18 cellular contexts compared by ENCODE assay signal in genomic region chr11:70744396-70745185, GRCh38.
DNase-seq lines count a peak whose midpoint lies in the region; ATAC-seq, FAIRE-seq and TF ChIP-seq lines count a peak whose summit lies in the region.
"Had no signal": no experiment of that assay in that cellular context is flagged by ENCODE, and none has a peak within 500 bp of the region (broad histone marks: within the 10 kb centered on the region; RNA-seq: fewer than 3 reads in every experiment).

No MANE protein-coding gene starts in this region.

- peak overlapping the region; percentile 76 for H2BK5ac ChIP-seq in neuronal stem cell (ENCODE audit: low read length)

- H3K27me3 ChIP-seq in RWPE2 (ENCODE audit: insufficient read depth, poor library complexity, severe bottlenecking) (no peaks in the 10 kb centered on the region), neuronal stem cell (ENCODE audit: control insufficient read depth in 3 of 3, insufficient read depth in 3 of 3, low read depth in 1 of 3, low read length in 3 of 3) (peaks cover 0 to 14% (median 0%) of the 10 kb centered on the region in 3 experiments)
- H3K27me3 ChIP-seq: BLaER1 had no signal

- peak overlapping the region; percentile 27 for H3K14ac ChIP-seq in neuronal stem cell (ENCODE audit: low read length)

- no peak for ATAC-seq in RWPE2 (ENCODE audit: low read depth)
- ATAC-seq in GM21423 (IDR thresholded peaks at IDR 0.05; ENCODE audit: unreplicated experiment) = no peak
- ATAC-seq: CD8-positive, alpha-beta T cell; GM23338; HCT116 had no signal

- peaks cover 8 to 9% (median 8%) of the 10 kb centered on the region in 3 donors for H3K27me3 Mint-ChIP-seq in CD14-positive monocyte (ENCODE audit: low read depth in 3 of 3)

- no CpG with 5 or more reads among the region's 17 CpGs for WGBS in neuronal stem cell (ENCODE audit: extremely low coverage in 2 of 2, insufficient read length in 2 of 2, insufficient replicate concordance in 1 of 2), 2 donors

- no peak for FAIRE-seq in kidney (lab: Jason Lieb, UNC)
- FAIRE-seq: G401.6, GM12891, GM18507 had no signal

- H2BK15ac ChIP-seq in neuronal stem cell (ENCODE audit: low read length) = peak overlapping the region; percentile 68

- H4K8ac ChIP-seq in neuronal stem cell (ENCODE audit: low read depth, low read length) = no peak overlapping the region

- no peaks in the 10 kb centered on the region for H3K4me1 Mint-ChIP-seq in CD14-positive monocyte

- no peak overlapping the region for H3K4me2 ChIP-seq in neuronal stem cell (ENCODE audit: insufficient read depth, low read length, poor library complexity, severe bottlenecking)
- H3K4me2 ChIP-seq: BLaER1, GM23338 had no signal

- no peak for TF ChIP-seq CTCF in CD14-positive monocyte (IDR thresholded peaks at IDR 0.05)
- no peak for TF ChIP-seq CTCF in RWPE2 (IDR thresholded peaks at IDR 0.05; ENCODE audit: poor library complexity, severe bottlenecking)
- no peak for TF ChIP-seq CTCF in kidney (IDR thresholded peaks at IDR 0.05; ENCODE audit: borderline replicate concordance, extremely low read depth, insufficient read depth)

- H3K9ac ChIP-seq in kidney (ENCODE audit: low read length in 2 of 2) = no peak overlapping the region
- no peak overlapping the region for H3K9ac ChIP-seq in neuronal stem cell (ENCODE audit: low read depth, low read length, poor library complexity)
- H3K9ac ChIP-seq: BLaER1 had no signal

- H2AFZ ChIP-seq in neuronal stem cell (ENCODE audit: low read length) = no peak overlapping the region
- H2AFZ ChIP-seq: GM23338 had no signal

- no peaks in the 10 kb centered on the region for H3K4me1 ChIP-seq in RWPE2 (ENCODE audit: insufficient read depth, poor library complexity, severe bottlenecking)
- H3K4me1 ChIP-seq in kidney (ENCODE audit: control insufficient read depth in 1 of 2, insufficient read depth in 1 of 2, low read depth in 1 of 2, low read length in 2 of 2) = no peaks in the 10 kb centered on the region
- peaks cover 10 to 20% of the 10 kb centered on the region in 2 donors for H3K4me1 ChIP-seq in neuronal stem cell (ENCODE audit: control insufficient read depth in 2 of 2, insufficient read depth in 1 of 2, low read depth in 1 of 2, low read length in 2 of 2)

- H3K4me3 ChIP-seq in RWPE2 (ENCODE audit: severe bottlenecking) (no peak overlapping the region), kidney (ENCODE audit: low read length in 2 of 2) (no peak overlapping the region), neuronal stem cell (ENCODE audit: low read length in 2 of 2) (no peak overlapping the region)
- H3K4me3 ChIP-seq: BLaER1, GM23338 had no signal

- DNase-seq in CD14-positive monocyte (ENCODE audit: low spot score) (peak; percentile 36), RWPE2 (ENCODE audit: low spot score) (peak; percentile 23), kidney (peak; percentile 58), neuronal stem cell (ENCODE audit: low spot score) (no peak), HPDE6-E6E7 (ENCODE audit: extremely low spot score) (no peak), RKO (ENCODE audit: low spot score) (no peak), SKM-1 (lab: John Stamatoyannopoulos, UW; ENCODE audit: unreplicated experiment) (no peak)
- DNase-seq: 8988T; CD8-positive, alpha-beta T cell; DMS 273 treated with DMSO at 0.1 percent for 48 hours; H7 had no signal

- peak overlapping the region; percentile 72 for H2AK5ac ChIP-seq in neuronal stem cell (ENCODE audit: low read depth, low read length)

- no peak overlapping the region for H3K4ac ChIP-seq in neuronal stem cell (ENCODE audit: low read length)

- no peaks in the 10 kb centered on the region for H3K36me3 Mint-ChIP-seq in CD14-positive monocyte
- H3K36me3 Mint-ChIP-seq: CD8-positive, alpha-beta T cell had no signal

- intact Hi-C loops in CD14-positive monocyte (cut with micrococcal nuclease) (no loop called here), kidney (cut with DNase I) (no loop called here)

- no peaks in the 10 kb centered on the region for H3K9me3 ChIP-seq in RWPE2 (ENCODE audit: severe bottlenecking)
- H3K9me3 ChIP-seq in kidney (ENCODE audit: control insufficient read depth in 1 of 2, low read length in 2 of 2) = no peaks in the 10 kb centered on the region
- H3K9me3 ChIP-seq in neuronal stem cell (replicated peaks in 1 of 2; ENCODE audit: control insufficient read depth in 2 of 2, insufficient read depth in 1 of 2, low read depth in 1 of 2, low read length in 2 of 2) = peaks cover 0 to 4% of the 10 kb centered on the region in 2 donors

- H4K91ac ChIP-seq in neuronal stem cell (ENCODE audit: low read depth, low read length, poor library complexity) = no peak overlapping the region

- H3K36me3 ChIP-seq in RWPE2 (ENCODE audit: low read depth) = no peaks in the 10 kb centered on the region
- H3K36me3 ChIP-seq in kidney (ENCODE audit: control insufficient read depth in 1 of 2, insufficient read depth in 2 of 2, low read length in 2 of 2) = peaks cover 0 to 3% of the 10 kb centered on the region in 2 donors
- no peaks in the 10 kb centered on the region for H3K36me3 ChIP-seq in neuronal stem cell (replicated peaks in 1 of 2; ENCODE audit: control insufficient read depth in 2 of 2, insufficient read depth in 2 of 2, low read length in 2 of 2)
- H3K36me3 ChIP-seq: BLaER1 had no signal

- no peaks in the 10 kb centered on the region for H3K79me1 ChIP-seq in neuronal stem cell (ENCODE audit: low read depth, low read length)

- H3K23ac ChIP-seq in neuronal stem cell (ENCODE audit: low read depth, low read length, poor library complexity) = no peak overlapping the region

- H3K27ac ChIP-seq in RWPE2 (ENCODE audit: poor library complexity, severe bottlenecking) (no peak overlapping the region), kidney (ENCODE audit: low read depth in 2 of 2, low read length in 2 of 2) (no peak overlapping the region), neuronal stem cell (replicated peaks; ENCODE audit: low read length) (no peak overlapping the region)
- H3K27ac ChIP-seq: BLaER1 had no signal

- no peak overlapping the region for H3K27ac Mint-ChIP-seq in CD14-positive monocyte
- H3K27ac Mint-ChIP-seq: CD8-positive, alpha-beta T cell; GM23338 had no signal

- H2BK12ac ChIP-seq in neuronal stem cell (ENCODE audit: low read length) = peak overlapping the region; percentile 79

- peaks cover 6 to 14% (median 12%) of the 10 kb centered on the region in 7 donors for H3K9me3 Mint-ChIP-seq in CD14-positive monocyte

- no peak overlapping the region for H3K4me3 Mint-ChIP-seq in CD14-positive monocyte
- H3K4me3 Mint-ChIP-seq: CD8-positive, alpha-beta T cell; GM23338 had no signal

- peak overlapping the region; percentile 75 for H3K18ac ChIP-seq in neuronal stem cell (ENCODE audit: low read length)

- H2BK120ac ChIP-seq in neuronal stem cell (ENCODE audit: low read depth, low read length) = no peak overlapping the region

Comparison
In these comparisons a context has a peak if more than half of its experiments do, and no peak if none do; other contexts are left out.
1. DNase-seq: peak in CD14-positive monocyte (single experiment), RWPE2 (single experiment) and kidney (single experiment); none in neuronal stem cell (single experiment), HPDE6-E6E7 (single experiment), RKO (single experiment) and SKM-1 (single experiment).